Comparison of ENCODE assay signal across 20 cellular contexts in the genomic region with DNA sequence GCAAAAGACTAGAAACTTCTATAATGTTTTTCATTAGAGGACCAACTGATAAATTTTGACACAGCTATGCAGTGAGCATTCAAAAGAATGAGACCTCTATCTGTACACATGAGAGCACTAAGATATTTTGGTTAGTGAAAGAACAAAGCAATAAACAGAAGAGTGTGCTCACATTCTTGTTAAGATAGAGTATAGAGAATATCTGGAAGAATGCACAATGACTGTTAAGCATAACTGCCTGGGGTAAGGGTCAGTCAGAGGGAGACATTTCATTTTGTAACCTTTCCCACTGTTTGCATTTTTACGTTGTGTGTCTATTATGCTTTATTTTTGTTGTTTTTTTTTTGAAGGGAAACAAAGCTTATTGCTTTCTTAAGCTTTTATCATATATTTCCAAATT.
"Had no signal": no experiment of that assay in that cellular context is flagged by ENCODE, and none has a peak within 500 bp of the region (broad histone marks: within the 10 kb centered on the region; RNA-seq: fewer than 3 reads in every experiment).

No MANE protein-coding gene starts in this region.

- H3K4me3 ChIP-seq: colonic mucosa, esophagus muscularis mucosa, gastrocnemius medialis, heart right ventricle, left lung, lower lobe of right lung, mucosa of descending colon had no signal

- H3K4me1 ChIP-seq: colonic mucosa, esophagus muscularis mucosa, foreskin keratinocyte, gastrocnemius medialis, left lung, lower lobe of right lung had no signal

- H3K9me3 ChIP-seq: colonic mucosa, esophagus muscularis mucosa, gastrocnemius medialis, mucosa of descending colon had no signal

- H3K36me3 ChIP-seq: colonic mucosa, esophagus muscularis mucosa, gastrocnemius medialis, heart right ventricle, left lung, lower lobe of right lung had no signal

- H3K27me3 ChIP-seq: colonic mucosa, esophagus muscularis mucosa, foreskin keratinocyte, gastrocnemius medialis, heart right ventricle, left lung had no signal

- DNase-seq: colonic mucosa; cortex of kidney; effector CD8-positive, alpha-beta T cell; effector memory CD8-positive, alpha-beta T cell; endodermal cell; foreskin keratinocyte; gastrocnemius medialis; glutamatergic neuron; head of caudate nucleus; heart right ventricle; hippocampal formation; kidney; kidney glomerular epithelial cell; left lung; left ventricle myocardium superior; lower lobe of right lung; mesenchymal stem cell; mucosa of descending colon; naive B cell had no signal
